ENCODE assay signal across 10 cellular contexts in the genomic region with DNA sequence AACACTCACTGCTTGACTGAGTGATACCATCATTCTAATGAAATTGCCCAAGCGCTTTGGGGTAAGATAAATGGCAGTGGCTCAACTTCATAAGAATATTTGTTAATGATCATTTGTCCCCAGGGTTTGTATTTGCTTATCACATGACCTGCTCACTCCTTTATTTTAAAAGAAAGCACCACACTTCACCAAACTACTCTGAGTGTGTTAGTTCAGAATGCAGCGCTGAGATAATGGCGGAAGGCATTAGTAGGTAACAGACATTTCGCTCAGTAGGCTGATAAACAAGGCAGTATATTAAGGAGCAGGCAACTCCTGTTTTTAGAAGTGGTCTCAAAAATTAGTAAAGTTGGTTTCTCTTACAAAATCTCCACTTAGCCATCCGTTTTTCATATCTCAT. TPM values are rescaled to one million over a fixed set of nuclear protein-coding genes. Genes with fewer than 3 reads are reported as not detected.
DNase-seq lines count a peak whose midpoint lies in the region; ATAC-seq and TF ChIP-seq lines count a peak whose summit lies in the region.
"Had no signal": no experiment of that assay in that cellular context is flagged by ENCODE, and none has a peak within 500 bp of the region (broad histone marks: within the 10 kb centered on the region; RNA-seq: fewer than 3 reads in every experiment).

No MANE protein-coding gene starts in this region.

- ATAC-seq in effector memory CD8-positive, alpha-beta T cell (replicated peaks) = no peak
- ATAC-seq in GM21737 (IDR thresholded peaks at IDR 0.05; ENCODE audit: unreplicated experiment) = no peak

- TF ChIP-seq CTCF in Caco-2 (IDR thresholded peaks at IDR 0.05; ENCODE audit: insufficient read depth in 1 of 2, low read depth in 1 of 2, low read length in 1 of 2, severe bottlenecking in 1 of 2, unreplicated experiment in 1 of 2) = no peak
- no peak for TF ChIP-seq CTCF in osteocyte (IDR thresholded peaks at IDR 0.05)

- 0 out of 2 replicates have a peak, but pooled peaks cover 10% of the 10 kb centered on the region for H3K4me1 ChIP-seq in Caco-2

- DNase-seq in Caco-2 (no peak), NCI-H69 (lab: John Stamatoyannopoulos, UW) (peak; percentile 17), osteocyte (ENCODE audit: extremely low spot score, unreplicated experiment) (no peak), kidney tubule cell (ENCODE audit: low spot score) (no peak), germinal center (ENCODE audit: low spot score) (no peak)
- DNase-seq in effector memory CD8-positive, alpha-beta T cell = no peak
- no peak for DNase-seq in effector CD4-positive, alpha-beta T cell
- DNase-seq: activated gamma-delta T cell, GOT3 had no signal

- H3K4me3 Mint-ChIP-seq in Caco-2 (ENCODE audit: unreplicated experiment) (peak overlapping the region; percentile 83), osteocyte (ENCODE audit: unreplicated experiment) (peak overlapping the region; percentile 93)
- peak overlapping the region; percentile 77 to 79 for H3K4me3 Mint-ChIP-seq in effector memory CD8-positive, alpha-beta T cell

- peak overlapping the region; percentile 66 for H3K4me3 ChIP-seq in Caco-2 (ENCODE audit: low read depth, low read length)

- H3K4me1 Mint-ChIP-seq in Caco-2 (ENCODE audit: low read depth, unreplicated experiment) = no peaks in the 10 kb centered on the region
- H3K4me1 Mint-ChIP-seq in effector memory CD8-positive, alpha-beta T cell (ENCODE audit: low read depth in 2 of 2) = peaks cover 18 to 25% of the 10 kb centered on the region in 2 donors
- peaks cover 48% of the 10 kb centered on the region for H3K4me1 Mint-ChIP-seq in osteocyte (ENCODE audit: unreplicated experiment)

- H3K27me3 ChIP-seq in Caco-2 (replicated peaks; ENCODE audit: control insufficient read depth, insufficient read depth, low read length) = no peaks in the 10 kb centered on the region

- peaks cover 11% of the 10 kb centered on the region for H3K36me3 Mint-ChIP-seq in Caco-2 (ENCODE audit: insufficient read depth, unreplicated experiment)
- H3K36me3 Mint-ChIP-seq in effector memory CD8-positive, alpha-beta T cell (ENCODE audit: insufficient read depth) = peaks cover 6% of the 10 kb centered on the region
- H3K36me3 Mint-ChIP-seq in osteocyte (ENCODE audit: unreplicated experiment) = peaks cover 1% of the 10 kb centered on the region

- BruUV-seq in Caco-2 (replicated peaks; lab: Mats Ljungman, UMichigan) = TSS peak; percentile 45

- CTCF ChIA-PET in Caco-2 (lab: Charles Lee) = no interaction called here

- POLR2A ChIA-PET in Caco-2 (lab: Charles Lee) = no interaction called here

- H3K9me3 Mint-ChIP-seq in Caco-2 (ENCODE audit: unreplicated experiment) (no peaks in the 10 kb centered on the region), osteocyte (ENCODE audit: unreplicated experiment) (no peaks in the 10 kb centered on the region)
- no peaks in the 10 kb centered on the region for H3K9me3 Mint-ChIP-seq in effector memory CD8-positive, alpha-beta T cell

- intact Hi-C loops in Caco-2 (cut with micrococcal nuclease; ENCODE audit: unreplicated experiment) = loop anchor here (5.0 kb wide), 1 partner anchor 76 kb away; no protein-coding TSS in a partner anchor

- H3K27ac Mint-ChIP-seq in Caco-2 (ENCODE audit: unreplicated experiment) (peak overlapping the region; percentile 51), osteocyte (ENCODE audit: unreplicated experiment) (peak overlapping the region; percentile 94)
- peak overlapping the region; percentile 56 to 65 for H3K27ac Mint-ChIP-seq in effector memory CD8-positive, alpha-beta T cell

- H3K9me3 ChIP-seq in Caco-2 = no peaks in the 10 kb centered on the region

- no peaks in the 10 kb centered on the region for H3K27me3 Mint-ChIP-seq in Caco-2 (ENCODE audit: insufficient read depth, unreplicated experiment)
- no peaks in the 10 kb centered on the region for H3K27me3 Mint-ChIP-seq in effector memory CD8-positive, alpha-beta T cell
- H3K27me3 Mint-ChIP-seq in osteocyte (ENCODE audit: unreplicated experiment) = no peaks in the 10 kb centered on the region

- H3K36me3 ChIP-seq in Caco-2 (ENCODE audit: control insufficient read depth, insufficient read depth, low read length) = no peaks in the 10 kb centered on the region

RNA-seq across cellular contexts. Expression of a gene that starts 1.6 kb away (rescaled TPM):
- 9.3 and 10.2 TPM in 2 replicates for total RNA-seq in Caco-2 (2022)
- total RNA-seq in osteocyte = 44.4 and 46.0 TPM in 2 replicates

RNA-seq across cellular contexts. Expression of a gene that starts 7.2 kb away (rescaled TPM):
- total RNA-seq in Caco-2 (2022) (18.0 and 20.3 TPM in 2 replicates), osteocyte (45.8 and 54.0 TPM in 2 replicates)
